1 cellular context compared by ENCODE assay signal in genomic region chr1:228164561-228165371, GRCh38.
TF ChIP-seq lines count a peak whose summit lies in the region.

No MANE protein-coding gene starts in this region.

TF ChIP-seq in K562, 482 proteins besides CTCF, POLR2A, EP300 and RAD21 (continued from another document and continues in another):
- no peak for TF ChIP-seq ZNF277 (CRISPR knock-in tag; IDR thresholded peaks at IDR 0.05; ENCODE audit: borderline replicate concordance)
- peak; percentile 77; the same call in 1 of the 2 replicates for TF ChIP-seq MYNN (IDR thresholded peaks at IDR 0.05)
- TF ChIP-seq MYNN (CRISPR knock-in tag; IDR thresholded peaks at IDR 0.05) = no peak
- no peak for TF ChIP-seq TRIM28 (IDR thresholded peaks at IDR 0.05)
- TF ChIP-seq CHCHD3 (CRISPR knock-in tag; IDR thresholded peaks at IDR 0.05) = no peak
- TF ChIP-seq BDP1 (IDR thresholded peaks at IDR 0.05; ENCODE audit: insufficient read depth, insufficient read length) = no peak
- TF ChIP-seq HOXB6 (CRISPR knock-in tag; IDR thresholded peaks at IDR 0.05; ENCODE audit: borderline replicate concordance) = no peak
- 0 out of 2 replicates have a peak, but pooled peaks have one; percentile 33 for TF ChIP-seq SMARCC2 (IDR thresholded peaks at IDR 0.05; ENCODE audit: low read depth)
- TF ChIP-seq BCLAF1 (IDR thresholded peaks at IDR 0.05; ENCODE audit: borderline replicate concordance in 1 of 2, control insufficient read depth in 1 of 2, low read depth in 2 of 2, low read length in 1 of 2) = no peak
- no peak for TF ChIP-seq SFPQ (IDR thresholded peaks at IDR 0.05; ENCODE audit: low read depth, low read length)
- no peak for TF ChIP-seq PATZ1 (CRISPR knock-in tag; IDR thresholded peaks at IDR 0.05; ENCODE audit: borderline replicate concordance)
- TF ChIP-seq ZNF318 (IDR thresholded peaks at IDR 0.05; ENCODE audit: borderline replicate concordance in 1 of 2, low read depth in 1 of 2) = no peak
- TF ChIP-seq HSF4 (CRISPR knock-in tag; IDR thresholded peaks at IDR 0.05; ENCODE audit: borderline replicate concordance) = no peak
- no peak for TF ChIP-seq SP2 (IDR thresholded peaks at IDR 0.05; ENCODE audit: extremely low read depth, low read depth, low read length, poor library complexity, severe bottlenecking)
- peak; percentile 68 for TF ChIP-seq SOX6 (IDR thresholded peaks at IDR 0.05)
- no peak for TF ChIP-seq CLOCK (CRISPR knock-in tag; IDR thresholded peaks at IDR 0.05; ENCODE audit: borderline replicate concordance)
- no peak for TF ChIP-seq UBTF (IDR thresholded peaks at IDR 0.05; ENCODE audit: borderline replicate concordance in 1 of 2, low read depth in 2 of 2, low read length in 2 of 2)
- TF ChIP-seq CTCFL (IDR thresholded peaks at IDR 0.05; ENCODE audit: borderline replicate concordance, insufficient read depth, low read depth, low read length, poor library complexity, severe bottlenecking) = no peak
